8 cellular contexts compared by ENCODE assay signal in genomic region chr12:46369474-46370379, GRCh38. TPM values are rescaled to one million over a fixed set of nuclear protein-coding genes. Genes with fewer than 3 reads are reported as not detected.
DNase-seq lines count a peak whose midpoint lies in the region; ATAC-seq and TF ChIP-seq lines count a peak whose summit lies in the region.

No MANE protein-coding gene starts in this region.

- H4K20me1 ChIP-seq in DOHH2 (ENCODE audit: control insufficient read depth, insufficient read depth, low read depth, low read length): peaks cover 25% of the 10 kb centered on the region

- H3K4me2 ChIP-seq in DOHH2 (ENCODE audit: low read length): peak overlapping the region; percentile 71

- DNase-seq in RWPE2 (ENCODE audit: low spot score) (no peak), esophagus squamous epithelium (lab: John Stamatoyannopoulos, UW) (no peak), prostate gland (ENCODE audit: low spot score) (no peak)

- no peak overlapping the region for H3K27ac ChIP-seq in DOHH2 (ENCODE audit: low read depth, low read length)
- peak overlapping the region; percentile 96 for H3K27ac ChIP-seq in RWPE2 (ENCODE audit: poor library complexity, severe bottlenecking)
- peak overlapping the region; percentile 27 to 98 (median 98) for H3K27ac ChIP-seq in esophagus squamous epithelium
- peak overlapping the region; percentile 98 to 99 for H3K27ac ChIP-seq in prostate gland

- H3K4me1 ChIP-seq in DOHH2 (ENCODE audit: control insufficient read depth, low read length) (peaks cover 33% of the 10 kb centered on the region), RWPE2 (ENCODE audit: insufficient read depth, poor library complexity, severe bottlenecking) (peaks cover 52% of the 10 kb centered on the region), esophagus squamous epithelium (peaks cover 32 to 72% (median 37%) of the 10 kb centered on the region in 3 donors), prostate gland (replicated peaks) (peaks cover 23% of the 10 kb centered on the region)

- intact Hi-C loops in esophagus squamous epithelium (cut with DNase I) (no loop called here), prostate gland (cut with DNase I) (loop anchor here (2.0 to 10.0 kb wide), 6 partner anchors 101 to 642 kb away; partner anchors contain the start of genes ARID2, SCAF11 and SLC38A1)

- TF ChIP-seq POLR2A in esophagus squamous epithelium (IDR thresholded peaks at IDR 0.05) (no peak), prostate gland (IDR thresholded peaks at IDR 0.05) (no peak)

- WGBS in esophagus squamous epithelium, 2 donors: 19 to 21% methylated on average over 7 of the region's 7 CpGs
- WGBS in prostate gland: 24% methylated on average over 7 of the region's 7 CpGs

- no peaks in the 10 kb centered on the region for H3K9me2 ChIP-seq in DOHH2 (replicated peaks; ENCODE audit: control insufficient read depth, low read length)

- peaks cover 18% of the 10 kb centered on the region for H3K27me3 ChIP-seq in DOHH2 (ENCODE audit: control insufficient read depth, low read length)
- no peaks in the 10 kb centered on the region for H3K27me3 ChIP-seq in RWPE2 (ENCODE audit: insufficient read depth, poor library complexity, severe bottlenecking)
- H3K27me3 ChIP-seq in esophagus squamous epithelium: no peaks in the 10 kb centered on the region
- no peaks in the 10 kb centered on the region for H3K27me3 ChIP-seq in prostate gland (replicated peaks; ENCODE audit: insufficient read depth)

- peak overlapping the region; percentile 93 for H3K4me3 ChIP-seq in DOHH2 (ENCODE audit: low read length)
- H3K4me3 ChIP-seq in RWPE2 (ENCODE audit: severe bottlenecking): peak overlapping the region; percentile 77
- peak overlapping the region; percentile 86 to 99 (median 94) for H3K4me3 ChIP-seq in esophagus squamous epithelium
- peak overlapping the region; percentile 97 to 98 for H3K4me3 ChIP-seq in prostate gland

- peaks cover 72% of the 10 kb centered on the region for H3K36me3 ChIP-seq in DOHH2 (ENCODE audit: control insufficient read depth, low read length)
- peaks cover 78% of the 10 kb centered on the region for H3K36me3 ChIP-seq in RWPE2 (ENCODE audit: low read depth)
- H3K36me3 ChIP-seq in esophagus squamous epithelium: peaks cover 27 to 65% (median 34%) of the 10 kb centered on the region in 3 donors
- H3K36me3 ChIP-seq in prostate gland: peaks cover 0 to 17% of the 10 kb centered on the region in 2 donors

- H3K9me3 ChIP-seq in DOHH2 (ENCODE audit: control insufficient read depth, insufficient read depth, low read length) (no peaks in the 10 kb centered on the region), RWPE2 (ENCODE audit: severe bottlenecking) (no peaks in the 10 kb centered on the region), esophagus squamous epithelium (no peaks in the 10 kb centered on the region), prostate gland (no peaks in the 10 kb centered on the region)

- H3K79me2 ChIP-seq in DOHH2 (ENCODE audit: control insufficient read depth, low read length): peaks cover 47% of the 10 kb centered on the region

- TF ChIP-seq CTCF in DOHH2 (IDR thresholded peaks at IDR 0.05; ENCODE audit: low read depth, low read length, poor library complexity, severe bottlenecking): no peak
- TF ChIP-seq CTCF in RWPE2 (IDR thresholded peaks at IDR 0.05; ENCODE audit: poor library complexity, severe bottlenecking): no peak
- TF ChIP-seq CTCF in esophagus squamous epithelium (IDR thresholded peaks at IDR 0.05): no peak
- no peak for TF ChIP-seq CTCF in prostate gland (IDR thresholded peaks at IDR 0.05)

- H3F3A ChIP-seq in DOHH2 (ENCODE audit: control insufficient read depth, insufficient read depth): no peaks in the 10 kb centered on the region

- no peak for ATAC-seq in RWPE2 (ENCODE audit: low read depth)
- ATAC-seq in HG03045 (IDR thresholded peaks at IDR 0.05; ENCODE audit: unreplicated experiment): no peak
- ATAC-seq in esophagus mucosa: no peak
- no peak for ATAC-seq in GM18498 (IDR thresholded peaks at IDR 0.05; ENCODE audit: unreplicated experiment)
- ATAC-seq in HG02870 (IDR thresholded peaks at IDR 0.05; ENCODE audit: unreplicated experiment): no peak

RNA-seq across cellular contexts. Expression of gene SLC38A2, which starts 2.8 kb away (rescaled TPM):
- total RNA-seq in esophagus squamous epithelium (100 to 1,000 TPM; 242 to 468 (median 286) TPM), prostate gland (100 to 1,000 TPM; 116 to 264 TPM), esophagus mucosa (245 TPM)
